13 cellular contexts compared by ENCODE assay signal in genomic region chr11:86134580-86135318, GRCh38.
A peak's percentile ranks its signal among the peaks of the same experiment; 100 is the strongest.
DNase-seq lines count a peak whose midpoint lies in the region; ATAC-seq, FAIRE-seq and TF ChIP-seq lines count a peak whose summit lies in the region.
"Had no signal": no experiment of that assay in that cellular context is flagged by ENCODE, and none has a peak within 500 bp of the region (broad histone marks: within the 10 kb centered on the region; RNA-seq: fewer than 3 reads in every experiment).

No MANE protein-coding gene starts in this region.

- H3K9me3 ChIP-seq in HEK293 (ENCODE audit: control insufficient read depth, insufficient read depth, low read depth, low read length) = no peaks in the 10 kb centered on the region
- H3K9me3 ChIP-seq in small intestine (ENCODE audit: control insufficient read depth, low read depth) = no peaks in the 10 kb centered on the region

- H3K27me3 ChIP-seq in small intestine (ENCODE audit: control insufficient read depth in 2 of 2, insufficient read depth in 2 of 2, low read length in 2 of 2) = no peaks in the 10 kb centered on the region

- CTCF ChIA-PET in HEK293 (lab: Yijun Ruan, JAX) = interaction anchor here (0.6 kb wide), 1 partner anchor 813 kb away, joined by 3 read pairs; no protein-coding TSS in a partner anchor

- POLR2A ChIA-PET in HEK293 (lab: Yijun Ruan, JAX) = interaction anchor here (1.0 kb wide), 1 partner anchor 66 kb away, joined by 5 read pairs; the partner anchor contains the start of gene PICALM

- ATAC-seq in left ventricle myocardium superior (peak; percentile 80), GM21423 (IDR thresholded peaks at IDR 0.05; ENCODE audit: unreplicated experiment) (no peak)

- DNase-seq in SKM-1 (lab: John Stamatoyannopoulos, UW; ENCODE audit: unreplicated experiment) = peak; percentile 46
- no peak for DNase-seq in left ventricle myocardium superior
- peak; percentile 92 for DNase-seq in small intestine
- no peak for DNase-seq in 8988T
- DNase-seq in HuH-7.5 (ENCODE audit: low spot score) = no peak
- no peak for DNase-seq in NCI-H226
- DNase-seq: CD4-positive, CD25-positive, alpha-beta regulatory T cell; Karpas-422; left cardiac atrium; stimulated activated naive CD4-positive, alpha-beta T cell treated with Interleukin-2 at 50 U/mL for 16 hours had no signal

- peaks cover 3% of the 10 kb centered on the region; the same call in 1 of the 2 replicates for H3K4me1 ChIP-seq in HEK293 (ENCODE audit: control insufficient read depth, insufficient read depth, low read length)
- H3K4me1 ChIP-seq in small intestine (ENCODE audit: control insufficient read depth in 2 of 2, insufficient read depth in 1 of 2, low read depth in 1 of 2, low read length in 1 of 2) = peaks cover 1 to 12% of the 10 kb centered on the region in 2 donors

- FAIRE-seq in small intestine (lab: Jason Lieb, UNC) = no peak
- FAIRE-seq: frontal cortex had no signal

- intact Hi-C loops in left ventricle myocardium superior (cut with micrococcal nuclease) = no loop called here

- H3K4me3 ChIP-seq in HEK293 (ENCODE audit: low read depth, low read length) (no peak overlapping the region), small intestine (ENCODE audit: low read depth in 1 of 2, low read length in 2 of 2) (no peak overlapping the region)

- H3K36me3 ChIP-seq in HEK293 (ENCODE audit: control insufficient read depth in 2 of 2, insufficient read depth in 1 of 2, low read length in 2 of 2) = no peaks in the 10 kb centered on the region
- no peaks in the 10 kb centered on the region for H3K36me3 ChIP-seq in small intestine (ENCODE audit: control insufficient read depth in 2 of 2, insufficient read depth in 2 of 2, low read length in 2 of 2)

- H3K27ac ChIP-seq in HEK293 (ENCODE audit: extremely low read depth, low read depth, low read length) (no peak overlapping the region; the same call in 1 of the 2 replicates), small intestine (ENCODE audit: low read depth in 1 of 2, low read length in 1 of 2) (peak overlapping the region; percentile 44 to 57)

- no peak for TF ChIP-seq CTCF in HEK293 (tag by site-specific recombination; IDR thresholded peaks at IDR 0.05)

- WGBS in small intestine, 3 donors = 9 to 50% (median 38%) methylated on average over 3 of the region's 3 CpGs

TF ChIP-seq in HEK293, 187 proteins besides CTCF, POLR2A, EP300 and RAD21:
- TF ChIP-seq ZNF660 (tag by site-specific recombination; IDR thresholded peaks at IDR 0.05) (no peak), FEZF1 (tag by site-specific recombination; IDR thresholded peaks at IDR 0.05) (peak; percentile 82), PRDM10 (tag by site-specific recombination; IDR thresholded peaks at IDR 0.05) (0 out of 2 replicates have a peak, but pooled peaks have one; percentile 15)

Comparison
In these comparisons a context has a peak if more than half of its experiments do, and no peak if none do; other contexts are left out.
1. DNase-seq: peak in SKM-1 (single experiment) and small intestine (single experiment); none in left ventricle myocardium superior (single experiment), 8988T (single experiment), HuH-7.5 (single experiment) and NCI-H226 (single experiment).